ENCODE assay signal across 8 cellular contexts in the genomic region with DNA sequence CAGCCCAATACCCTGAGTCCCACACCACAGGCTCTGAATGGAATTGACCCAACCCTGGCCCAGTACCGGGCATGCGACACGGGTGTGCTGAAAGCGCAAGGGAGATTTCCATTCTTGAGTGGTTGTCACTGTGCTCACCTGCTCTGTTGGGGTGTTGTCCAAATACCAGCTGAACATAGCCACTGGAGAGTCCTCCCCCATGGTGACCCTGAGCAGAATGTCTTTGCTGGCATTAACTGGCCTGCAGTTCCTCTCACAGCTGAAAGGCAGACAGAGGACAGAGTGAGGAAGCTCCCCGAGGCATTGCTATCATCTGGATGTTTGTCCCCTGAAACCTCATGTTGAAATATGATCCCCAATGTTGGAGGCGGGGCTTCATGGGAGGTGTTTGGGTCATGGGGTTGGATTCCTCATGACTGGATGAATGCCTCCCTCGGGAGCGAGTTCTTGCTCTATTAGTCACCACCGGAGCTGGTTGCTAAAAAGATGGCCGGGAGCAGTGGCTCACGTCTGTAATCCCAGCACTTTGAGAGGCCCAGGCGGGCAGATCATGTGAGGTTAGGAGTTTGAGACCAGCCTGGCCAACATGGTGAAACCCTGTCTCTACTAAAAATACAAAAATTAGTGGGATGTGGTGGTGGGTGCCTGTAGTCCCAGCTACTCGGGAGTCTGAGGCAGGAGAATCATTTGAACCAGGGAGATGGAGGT. TPM values are rescaled to one million over a fixed set of nuclear protein-coding genes. Genes with fewer than 3 reads are reported as not detected.
DNase-seq lines count a peak whose midpoint lies in the region; ATAC-seq and TF ChIP-seq lines count a peak whose summit lies in the region.

No MANE protein-coding gene starts in this region.

- peak overlapping the region; percentile 6 for H3K4me3 ChIP-seq in psoas muscle

- ATAC-seq in Right ventricle myocardium superior (ENCODE audit: poor library complexity) (peak; percentile 94), psoas muscle (peak; percentile 93 to 95 (median 94)), HG02852 (IDR thresholded peaks at IDR 0.05; ENCODE audit: unreplicated experiment) (no peak), HG02759 (IDR thresholded peaks at IDR 0.05; ENCODE audit: unreplicated experiment) (no peak)

- H3K9me3 ChIP-seq in psoas muscle = no peaks in the 10 kb centered on the region

- DNase-seq in HS-27A (ENCODE audit: low read depth) = peak; percentile 98
- DNase-seq in SW 1271 (lab: John Stamatoyannopoulos, UW) = peak; percentile 87 to 92
- peak; percentile 88 for DNase-seq in Right ventricle myocardium superior
- peak; percentile 86 to 91 for DNase-seq in psoas muscle
- no peak for DNase-seq in posterior cingulate gyrus
- no peak for DNase-seq in NCI-H1048 (lab: John Stamatoyannopoulos, UW)

- peaks cover 6% of the 10 kb centered on the region for H3K4me1 ChIP-seq in psoas muscle

- 10 to 13% (median 11%) methylated on average over 13 of the region's 13 CpGs for WGBS in psoas muscle, 3 donors

- no peaks in the 10 kb centered on the region for H3K27me3 ChIP-seq in psoas muscle (ENCODE audit: insufficient read depth in 3 of 3, low read length in 2 of 3)

- TF ChIP-seq CTCF in psoas muscle (IDR thresholded peaks at IDR 0.05) = no peak

- no peaks in the 10 kb centered on the region for H3K36me3 ChIP-seq in psoas muscle (ENCODE audit: insufficient read depth in 1 of 2, low read depth in 1 of 2)

- intact Hi-C loops in Right ventricle myocardium superior (cut with DNase I) (no loop called here), psoas muscle (cut with DNase I) (loop anchor here in 1 of 2 donors (10.0 kb wide), 1 partner anchor 146 kb away; a partner anchor contains a TSS), posterior cingulate gyrus (cut with DNase I) (no loop called here)

- peak overlapping the region; percentile 80 for H3K27ac ChIP-seq in psoas muscle

RNA-seq across cellular contexts. Expression of a gene that starts 57.3 kb away (rescaled TPM):
- not detected for total RNA-seq in Right ventricle myocardium superior
- total RNA-seq in psoas muscle = not detected
- under 1 TPM in 2 of 3 donors, not detected in 1; 0.10 TPM for polyA plus RNA-seq in psoas muscle

Comparison
In these comparisons a context has a peak if more than half of its experiments do, and no peak if none do; other contexts are left out.
1. DNase-seq: peak in HS-27A (single experiment), SW 1271 (2 of 2), Right ventricle myocardium superior (single experiment) and psoas muscle (2 of 2); none in posterior cingulate gyrus (0 of 10) and NCI-H1048 (single experiment).
2. ATAC-seq: peak in Right ventricle myocardium superior (single experiment) and psoas muscle (4 of 4); none in HG02852 (single experiment) and HG02759 (single experiment).